Comparison of ENCODE assay signal across 9 cellular contexts in the genomic region with DNA sequence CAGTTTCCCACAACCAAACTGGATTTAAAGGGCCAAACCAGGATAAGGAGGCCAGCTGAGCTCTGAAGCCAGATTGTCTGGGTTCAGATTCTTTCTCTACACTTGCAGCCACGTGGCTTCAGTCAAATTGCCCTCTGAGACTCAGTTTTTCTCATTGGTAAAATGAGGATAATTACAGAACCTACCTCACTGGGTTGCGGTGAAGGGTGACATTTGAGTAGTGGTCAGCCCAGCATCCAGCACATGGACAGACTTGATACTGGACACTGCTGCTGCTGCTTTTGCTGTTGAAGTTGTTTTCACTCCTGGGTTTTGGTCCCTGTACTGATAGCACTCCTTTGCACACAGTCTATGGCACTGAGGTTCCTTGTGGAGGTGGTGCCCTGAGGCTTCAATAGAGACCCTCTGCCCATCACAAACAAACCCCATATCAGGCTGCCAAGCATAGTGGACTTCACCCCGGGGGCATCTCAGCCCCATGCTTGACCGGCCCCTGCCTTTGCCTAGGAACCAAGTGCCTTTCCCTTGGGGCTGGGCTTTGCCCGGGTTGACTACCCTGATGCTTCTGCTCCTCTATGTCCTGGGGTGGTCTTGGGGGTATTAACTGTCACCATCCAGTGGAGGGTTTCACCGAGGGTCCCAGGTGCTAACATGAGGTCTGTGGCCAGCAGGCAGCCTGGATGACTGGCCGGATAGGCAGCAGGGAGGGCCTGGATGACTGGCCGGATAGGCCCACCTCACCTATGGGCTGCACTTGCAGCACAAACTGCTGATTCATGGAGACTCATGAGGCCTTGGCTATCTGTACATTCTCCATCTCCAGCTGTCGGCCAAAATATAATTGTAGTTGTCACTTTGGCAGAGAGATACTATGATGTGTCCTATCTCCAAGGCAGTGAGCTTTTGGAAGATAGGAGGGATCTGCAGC. TPM values are rescaled to one million over a fixed set of nuclear protein-coding genes. Genes with fewer than 3 reads are reported as not detected.
DNase-seq lines count a peak whose midpoint lies in the region; ATAC-seq, FAIRE-seq and TF ChIP-seq lines count a peak whose summit lies in the region.
"Had no signal": no experiment of that assay in that cellular context is flagged by ENCODE, and none has a peak within 500 bp of the region (broad histone marks: within the 10 kb centered on the region; RNA-seq: fewer than 3 reads in every experiment).

No MANE protein-coding gene starts in this region.

- H3K9me3 ChIP-seq in OCI-LY7 (ENCODE audit: low read length) (no peaks in the 10 kb centered on the region), endothelial cell of umbilical vein (replicated peaks; ENCODE audit: control insufficient read depth, insufficient read depth, low read length) (no peaks in the 10 kb centered on the region), sigmoid colon (no peaks in the 10 kb centered on the region)

- POLR2A ChIA-PET in OCI-LY7 (lab: Charles Lee) (no interaction called here), endothelial cell of umbilical vein (lab: Charles Lee) (interaction anchor here (1.1 kb wide), 1 partner anchor 142 kb away, joined by 4 read pairs; no protein-coding TSS in a partner anchor)

- no peaks in the 10 kb centered on the region for H3K9me1 ChIP-seq in endothelial cell of umbilical vein (replicated peaks; ENCODE audit: control insufficient read depth, extremely low read depth, insufficient read depth, low read length)

- WGBS in sigmoid colon, 2 donors: 76 to 86% methylated on average over 9 of the region's 9 CpGs

- no peak for TF ChIP-seq EP300 in sigmoid colon (IDR thresholded peaks at IDR 0.05)

- H3K36me3 ChIP-seq in OCI-LY7 (ENCODE audit: insufficient read depth, low read length) (no peaks in the 10 kb centered on the region), endothelial cell of umbilical vein (ENCODE audit: control insufficient read depth in 2 of 2, extremely low read depth in 1 of 2, insufficient read depth in 2 of 2, low read length in 2 of 2) (no peaks in the 10 kb centered on the region), sigmoid colon (no peaks in the 10 kb centered on the region)

- H3K4me2 ChIP-seq in OCI-LY7 (ENCODE audit: low read length): no peak overlapping the region
- no peak overlapping the region for H3K4me2 ChIP-seq in endothelial cell of umbilical vein (ENCODE audit: insufficient read depth, low read length)

- TF ChIP-seq CTCF in OCI-LY7 (conservative IDR thresholded peaks at IDR 0.05; ENCODE audit: low read length): no peak
- no peak for TF ChIP-seq CTCF in endothelial cell of umbilical vein (IDR thresholded peaks at IDR 0.05; ENCODE audit: extremely low read depth in 1 of 2, insufficient read depth in 1 of 2, low read depth in 1 of 2, low read length in 2 of 2)
- no peak for TF ChIP-seq CTCF in sigmoid colon (IDR thresholded peaks at IDR 0.05)

- H3K9ac ChIP-seq in endothelial cell of umbilical vein (replicated peaks; ENCODE audit: extremely low read depth, insufficient read depth, low read length): no peak overlapping the region

- no peak for DNase-seq in OCI-LY7 (ENCODE audit: low spot score)
- no peak for DNase-seq in endothelial cell of umbilical vein (ENCODE audit: low read depth, low spot score)
- DNase-seq in sigmoid colon: no peak
- DNase-seq in GF-D8 (lab: John Stamatoyannopoulos, UW): no peak
- DNase-seq in mucosa of gallbladder (ENCODE audit: low spot score): no peak
- no peak for DNase-seq in SW480 (ENCODE audit: low spot score)
- DNase-seq in activated CD8-positive, alpha-beta memory T cell treated with anti-CD3 and anti-CD28 coated beads, Interleukin-2, amount 50 U/mL, for 4 hours: no peak
- DNase-seq: NCI-H524 treated with DMSO at 0.1 percent for 48 hours had no signal

- H2AFZ ChIP-seq in OCI-LY7 (ENCODE audit: low read length): peak overlapping the region; percentile 76
- H2AFZ ChIP-seq in endothelial cell of umbilical vein (ENCODE audit: low read depth, low read length): no peak overlapping the region

- CTCF ChIA-PET in OCI-LY7 (lab: Charles Lee; ENCODE audit: unreplicated experiment) (no interaction called here), endothelial cell of umbilical vein (lab: Charles Lee) (interaction anchor here (0.9 to 2.0 kb wide), 6 partner anchors 8 to 124 kb away, joined by 3 to 9 read pairs (median 6); a partner anchor contains a TSS)

- H3K4me1 ChIP-seq in OCI-LY7 (ENCODE audit: insufficient read depth, low read length, poor library complexity, severe bottlenecking): no peaks in the 10 kb centered on the region
- peaks cover 5% of the 10 kb centered on the region for H3K4me1 ChIP-seq in endothelial cell of umbilical vein (ENCODE audit: control insufficient read depth, extremely low read depth, insufficient read depth, low read length)
- peaks cover 0 to 39% (median 38%) of the 10 kb centered on the region in 4 donors for H3K4me1 ChIP-seq in sigmoid colon

- H3K4me3 ChIP-seq in OCI-LY7 (ENCODE audit: low read depth, low read length, poor library complexity, severe bottlenecking) (no peak overlapping the region), endothelial cell of umbilical vein (replicated peaks in 1 of 3; ENCODE audit: insufficient read depth in 1 of 3, low read depth in 1 of 3, low read length in 3 of 3) (no peak overlapping the region), sigmoid colon (no peak overlapping the region)

- FAIRE-seq in endothelial cell of umbilical vein (lab: Jason Lieb, UNC): no peak

- H4K20me1 ChIP-seq in OCI-LY7 (ENCODE audit: insufficient read depth, low read length): no peaks in the 10 kb centered on the region
- no peaks in the 10 kb centered on the region for H4K20me1 ChIP-seq in endothelial cell of umbilical vein (replicated peaks; ENCODE audit: control insufficient read depth, extremely low read depth, insufficient read depth, low read length)

- H3K79me2 ChIP-seq in OCI-LY7 (ENCODE audit: insufficient read depth, low read depth, low read length) (no peaks in the 10 kb centered on the region), endothelial cell of umbilical vein (ENCODE audit: control insufficient read depth, insufficient read depth, low read length) (no peaks in the 10 kb centered on the region)

- TF ChIP-seq POLR2A in GM18505 (IDR thresholded peaks at IDR 0.05; ENCODE audit: borderline replicate concordance, extremely low read depth, insufficient read depth, insufficient read length) (peak; percentile 43), endothelial cell of umbilical vein (IDR thresholded peaks at IDR 0.05; ENCODE audit: low read depth, low read length) (no peak), sigmoid colon (IDR thresholded peaks at IDR 0.05) (no peak)

- H3K27me3 ChIP-seq in endothelial cell of umbilical vein (ENCODE audit: control insufficient read depth in 2 of 2, insufficient read depth in 2 of 2, low read length in 2 of 2): no peaks in the 10 kb centered on the region
- no peaks in the 10 kb centered on the region for H3K27me3 ChIP-seq in sigmoid colon

- intact Hi-C loops in OCI-LY7 (cut with micrococcal nuclease; ENCODE audit: unreplicated experiment): no loop called here
- intact Hi-C loops in endothelial cell of umbilical vein (cut with micrococcal nuclease): loop anchor here (1.0 to 2.0 kb wide), 2 partner anchors 25 to 65 kb away; no protein-coding TSS in a partner anchor
- intact Hi-C loops in sigmoid colon (cut with DNase I): no loop called here

- dilution Hi-C loops in endothelial cell of umbilical vein (cut with MboI; ENCODE audit: extremely low pct_ligation_motif_present, low sequenced_read_pairs): no loop called here

- no TSS peak for BruUV-seq in OCI-LY7 (replicated peaks; lab: Mats Ljungman, UMichigan)
- BruUV-seq in endothelial cell of umbilical vein (replicated peaks; lab: Mats Ljungman, UMichigan): TSS peak; percentile 78

- H3K27ac ChIP-seq in OCI-LY7 (ENCODE audit: low read depth, low read length, poor library complexity, severe bottlenecking) (no peak overlapping the region), endothelial cell of umbilical vein (ENCODE audit: insufficient read depth, low read depth, low read length) (no peak overlapping the region), sigmoid colon (peak overlapping the region; percentile 22 to 85 (median 81))

- no peak for ATAC-seq in GM18505 (IDR thresholded peaks at IDR 0.05; ENCODE audit: unreplicated experiment)

- H3K9me2 ChIP-seq in OCI-LY7 (ENCODE audit: insufficient read depth, low read length): no peaks in the 10 kb centered on the region

TF ChIP-seq in endothelial cell of umbilical vein, 7 proteins besides CTCF, POLR2A, EP300 and RAD21:
- TF ChIP-seq GATA2 (IDR thresholded peaks at IDR 0.05; ENCODE audit: insufficient read depth, insufficient read length, low read depth, low read length): no peak
- no peak for TF ChIP-seq POLR2AphosphoS5 (IDR thresholded peaks at IDR 0.05; ENCODE audit: insufficient read depth, low read depth, low read length)
- no peak for TF ChIP-seq FOS (IDR thresholded peaks at IDR 0.05; ENCODE audit: borderline replicate concordance, insufficient read depth, low read length)
- TF ChIP-seq JUN (IDR thresholded peaks at IDR 0.05; ENCODE audit: borderline replicate concordance, insufficient read depth, insufficient read length, low read depth): no peak
- TF ChIP-seq, protein P1, sequence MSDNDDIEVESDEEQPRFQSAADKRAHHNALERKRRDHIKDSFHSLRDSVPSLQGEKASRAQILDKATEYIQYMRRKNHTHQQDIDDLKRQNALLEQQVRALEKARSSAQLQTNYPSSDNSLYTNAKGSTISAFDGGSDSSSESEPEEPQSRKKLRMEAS (IDR thresholded peaks at IDR 0.05; ENCODE audit: insufficient read depth, insufficient read length): no peak
- TF ChIP-seq EZH2 (IDR thresholded peaks at IDR 0.05; ENCODE audit: borderline replicate concordance, low read depth, low read length, severe bottlenecking): no peak
- TF ChIP-seq MYC (IDR thresholded peaks at IDR 0.05; ENCODE audit: low read depth, low read length): no peak

RNA-seq across cellular contexts. Expression of a gene that starts 25.9 kb away (rescaled TPM):
- total RNA-seq in OCI-LY7 (2014; rRNA removed; shearing (Covaris generic)): 40.5 and 47.8 TPM in 2 replicates
- total RNA-seq in OCI-LY7 (2022) (45.7 and 45.8 TPM in 2 replicates), endothelial cell of umbilical vein (35.1 and 36.5 TPM in 2 replicates), sigmoid colon (10 to 100 TPM; 18.9 to 28.5 (median 21.3) TPM), mucosa of gallbladder (18.0 TPM)
- polyA plus RNA-seq in endothelial cell of umbilical vein (17.7 and 22.2 TPM in 2 replicates), sigmoid colon (10 to 100 TPM; 20.4 to 42.5 (median 27.2) TPM)
- 26.2 and 26.7 TPM in 2 replicates for polyA plus RNA-seq in endothelial cell of umbilical vein (2011; cell fraction: cytosol; rRNA removed)
- 4.2 and 7.6 TPM in 2 replicates for polyA plus RNA-seq in endothelial cell of umbilical vein (2011; cell fraction: nucleus; rRNA removed)
- 25.0 and 30.5 TPM in 2 replicates for polyA plus RNA-seq in endothelial cell of umbilical vein (2012)
- 7.3 and 7.7 TPM in 2 replicates for polyA minus RNA-seq in endothelial cell of umbilical vein
- 14.2 TPM for polyA minus RNA-seq in endothelial cell of umbilical vein (2011; cell fraction: cytosol; rRNA and poly(A)+ RNA removed)
- polyA minus RNA-seq in endothelial cell of umbilical vein (2011; cell fraction: nucleus; rRNA and poly(A)+ RNA removed): 2.1 and 3.5 TPM in 2 replicates

Comparison
In these comparisons a context has a peak if more than half of its experiments do, and no peak if none do; other contexts are left out.
1. H3K27ac ChIP-seq: peak in sigmoid colon (4 of 4); none in OCI-LY7 (single experiment) and endothelial cell of umbilical vein (single experiment).